In genomic region chr6:157974967-157975366, GRCh38 we compare ENCODE assay signal across 1 cellular context.
TF ChIP-seq lines count a peak whose summit lies in the region.

No MANE protein-coding gene starts in this region.

TF ChIP-seq in A549, 52 proteins besides CTCF, POLR2A, EP300 and RAD21 (continued from another document):
- TF ChIP-seq NFE2L2 (conservative IDR thresholded peaks at IDR 0.05; ENCODE audit: low read length): no peak
- no peak for TF ChIP-seq MAZ (IDR thresholded peaks at IDR 0.05; ENCODE audit: borderline replicate concordance, low read depth, low read length)
- TF ChIP-seq PBX3 (IDR thresholded peaks at IDR 0.05): no peak
- TF ChIP-seq, protein P1, sequence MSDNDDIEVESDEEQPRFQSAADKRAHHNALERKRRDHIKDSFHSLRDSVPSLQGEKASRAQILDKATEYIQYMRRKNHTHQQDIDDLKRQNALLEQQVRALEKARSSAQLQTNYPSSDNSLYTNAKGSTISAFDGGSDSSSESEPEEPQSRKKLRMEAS (IDR thresholded peaks at IDR 0.05): no peak
- TF ChIP-seq MYC (IDR thresholded peaks at IDR 0.05; ENCODE audit: borderline replicate concordance, low read length): no peak
